Comparison of ENCODE assay signal across 8 cellular contexts in the genomic region with DNA sequence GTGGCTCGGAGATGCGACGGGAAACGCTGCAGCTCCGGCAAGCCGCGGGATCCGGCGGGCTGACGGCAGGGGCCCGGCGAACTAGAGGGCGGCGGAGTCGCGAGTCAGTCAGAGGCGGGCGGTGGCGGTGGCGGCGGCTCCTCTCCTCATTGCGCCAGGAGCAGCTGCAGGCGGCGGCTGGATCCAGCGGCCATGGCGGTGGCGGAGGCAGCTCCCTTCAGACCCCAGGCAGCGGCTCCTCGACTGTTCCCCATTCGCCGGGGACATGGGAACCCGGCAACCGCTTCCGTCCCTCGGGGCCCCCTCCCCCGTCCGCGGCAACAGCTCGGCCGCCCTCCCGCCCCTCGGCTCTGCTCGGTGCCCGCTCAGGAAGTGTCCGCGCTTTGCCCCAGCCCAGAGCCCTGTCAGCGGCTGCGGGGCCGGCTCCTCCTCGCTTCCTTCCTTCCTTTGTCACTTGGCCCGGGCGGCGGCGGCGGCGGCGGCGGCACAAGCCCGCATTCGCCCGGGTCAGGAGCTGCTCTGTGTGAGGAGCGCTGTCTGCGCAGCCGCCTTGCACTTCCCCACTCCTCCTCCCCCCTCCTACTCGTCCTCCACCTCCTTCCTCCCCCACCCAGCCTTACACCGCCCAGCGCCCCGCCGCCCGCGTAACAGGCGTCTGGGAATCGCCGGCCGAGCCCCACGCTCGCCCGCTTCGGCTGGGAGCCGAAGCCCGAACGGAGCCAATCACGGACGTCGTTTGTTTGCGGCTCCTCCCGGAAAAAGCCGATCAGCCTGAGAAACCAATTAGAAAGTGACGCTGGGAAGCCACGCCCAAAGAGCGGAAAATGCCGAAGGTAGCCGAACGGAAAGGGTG.
A peak's percentile ranks its signal among the peaks of the same experiment; 100 is the strongest.
DNase-seq lines count a peak whose midpoint lies in the region; ATAC-seq and TF ChIP-seq lines count a peak whose summit lies in the region.

A gene (minus strand): TSS at position 525 of the 853 bp plus-strand sequence. CDS start 1,013 bp downstream, outside the sequence.

- H3K27ac ChIP-seq in muscle layer of colon (ENCODE audit: low read depth, low read length) = peak within 1 kb of the TSS; percentile 96

- no peaks in the 10 kb centered on the region for H3K9me3 Mint-ChIP-seq in stimulated activated effector memory CD8-positive, alpha-beta T cell treated with anti-CD3 and anti-CD28 coated beads, Interleukin-12 subunit alpha, Interleukin-12 subunit beta, amount 100 ng/mL, for 72 hours

- peaks cover 12% of the 10 kb centered on the region for H3K4me1 Mint-ChIP-seq in stimulated activated effector memory CD8-positive, alpha-beta T cell treated with anti-CD3 and anti-CD28 coated beads, Interleukin-12 subunit alpha, Interleukin-12 subunit beta, amount 100 ng/mL, for 72 hours

- peaks cover 8% of the 10 kb centered on the region for H3K36me3 Mint-ChIP-seq in stimulated activated effector memory CD8-positive, alpha-beta T cell treated with anti-CD3 and anti-CD28 coated beads, Interleukin-12 subunit alpha, Interleukin-12 subunit beta, amount 100 ng/mL, for 72 hours

- DNase-seq in AG10803 (ENCODE audit: low read depth) = no peak
- peak; percentile 39 for DNase-seq in NK-92 (lab: John Stamatoyannopoulos, UW; ENCODE audit: unreplicated experiment)
- peak; percentile 99 for DNase-seq in activated T-cell treated with anti-CD3 and anti-CD28 coated beads for 24 hours (ENCODE audit: low read depth)
- DNase-seq in epidermal melanocyte (ENCODE audit: insufficient read length, low spot score) = peak; percentile 47
- peak; percentile 98 to 100 for DNase-seq in stimulated activated effector memory CD8-positive, alpha-beta T cell treated with anti-CD3 and anti-CD28 coated beads, Interleukin-12 subunit alpha, Interleukin-12 subunit beta, amount 100 ng/mL, for 72 hours (ENCODE audit: low spot score in 2 of 2)

- no peaks in the 10 kb centered on the region for H3K27me3 ChIP-seq in muscle layer of colon (ENCODE audit: control insufficient read depth in 1 of 2, insufficient read depth in 2 of 2, low read length in 2 of 2)

- H3K9me3 ChIP-seq in muscle layer of colon (ENCODE audit: low read length) = no peaks in the 10 kb centered on the region

- H3K9ac ChIP-seq in muscle layer of colon (ENCODE audit: low read length) = peak within 1 kb of the TSS; percentile 98

- H3K4me1 ChIP-seq in muscle layer of colon (ENCODE audit: insufficient read depth, low read length) = peaks cover 16% of the 10 kb centered on the region

- no peak within 1 kb of the TSS for H3K27ac Mint-ChIP-seq in stimulated activated effector memory CD8-positive, alpha-beta T cell treated with anti-CD3 and anti-CD28 coated beads, Interleukin-12 subunit alpha, Interleukin-12 subunit beta, amount 100 ng/mL, for 72 hours

- no peaks in the 10 kb centered on the region for H3K36me3 ChIP-seq in muscle layer of colon (ENCODE audit: insufficient read depth, low read length)

- ATAC-seq in GM19023 (IDR thresholded peaks at IDR 0.05; ENCODE audit: unreplicated experiment) = peak; percentile 37
- peak; percentile 42 for ATAC-seq in HG03280 (IDR thresholded peaks at IDR 0.05; ENCODE audit: unreplicated experiment)
- peak; percentile 67 for ATAC-seq in stimulated activated effector memory CD8-positive, alpha-beta T cell treated with anti-CD3 and anti-CD28 coated beads, Interleukin-12 subunit alpha, Interleukin-12 subunit beta, amount 100 ng/mL, for 72 hours

- H3K4me3 ChIP-seq in AG10803 (ENCODE audit: low read length) = peak within 1 kb of the TSS; percentile 88
- H3K4me3 ChIP-seq in muscle layer of colon (ENCODE audit: low read depth in 1 of 2, low read length in 2 of 2) = peak within 1 kb of the TSS; percentile 76 to 77

- no peak for TF ChIP-seq CTCF in AG10803 (conservative IDR thresholded peaks at IDR 0.05; ENCODE audit: low read length)

- no peak within 1 kb of the TSS for H3K4me3 Mint-ChIP-seq in stimulated activated effector memory CD8-positive, alpha-beta T cell treated with anti-CD3 and anti-CD28 coated beads, Interleukin-12 subunit alpha, Interleukin-12 subunit beta, amount 100 ng/mL, for 72 hours
